ENCODE assay signal across 20 cellular contexts in the genomic region with DNA sequence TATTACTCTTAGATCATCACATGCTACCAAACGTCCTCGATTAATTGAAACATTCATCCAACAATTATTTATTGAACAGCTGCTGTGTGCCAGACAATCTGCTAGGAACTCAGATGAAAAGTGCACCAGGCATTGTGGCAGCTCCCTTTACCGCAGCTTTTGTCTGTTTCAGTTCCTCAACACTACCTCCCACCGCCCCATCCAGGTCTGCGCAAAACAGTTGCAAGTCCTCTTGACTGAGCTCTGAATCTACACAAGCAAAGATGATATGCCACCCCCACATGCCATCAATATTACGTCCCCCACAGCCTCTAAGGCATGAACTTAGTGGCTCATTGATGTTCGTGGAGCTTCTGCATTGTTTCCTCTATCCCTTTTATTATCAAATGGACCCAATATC.
"Had no signal": no experiment of that assay in that cellular context is flagged by ENCODE, and none has a peak within 500 bp of the region (broad histone marks: within the 10 kb centered on the region; RNA-seq: fewer than 3 reads in every experiment).

No MANE protein-coding gene starts in this region.

- DNase-seq: activated CD4-positive, alpha-beta T cell treated with anti-CD3 and anti-CD28 coated beads for 1 hour; activated CD4-positive, alpha-beta T cell treated with anti-CD3 and anti-CD28 coated beads, Interleukin-2, amount 50 U/mL, for 1 hour; activated CD8-positive, alpha-beta T cell treated with anti-CD3 and anti-CD28 coated beads, Interleukin-2, amount 10 ng/mL, durations not matched to agents 7 days and 5 days; activated T-cell treated with anti-CD3 and anti-CD28 coated beads, Interleukin-2, amount 50 U/mL, for 1 hour; aorta; brain microvascular endothelial cell; effector memory CD4-positive, alpha-beta T cell; foreskin melanocyte; kidney glomerular epithelial cell; left lung; naive thymus-derived CD4-positive, alpha-beta T cell; pancreas; psoas muscle; right cardiac atrium; stimulated activated CD4-positive, alpha-beta T cell treated with anti-CD3 and anti-CD28 coated beads, Interleukin-1b, Interleukin-23, amount 100 ng/mL, for 48 hours; stomach; transverse colon had no signal

- ATAC-seq: activated CD8-positive, alpha-beta T cell treated with anti-CD3 and anti-CD28 coated beads, Interleukin-2, amount 10 ng/mL, durations not matched to agents 7 days and 5 days; activated naive CD4-positive, alpha-beta T cell treated with anti-CD3 and anti-CD28 coated beads, Interleukin-2, amount 50 U/mL, for 72 hours; activated T-helper 17 cell treated with anti-CD3 and anti-CD28 coated beads, Interleukin-2, amount 50 U/mL, for 72 hours; left lung; naive thymus-derived CD4-positive, alpha-beta T cell; pancreas; psoas muscle; right cardiac atrium; stimulated activated effector memory CD8-positive, alpha-beta T cell treated with anti-CD3 and anti-CD28 coated beads, Interleukin-12 subunit alpha, Interleukin-12 subunit beta, amount 100 ng/mL, for 72 hours had no signal
